ENCODE assay signal across 21 cellular contexts in the genomic region with DNA sequence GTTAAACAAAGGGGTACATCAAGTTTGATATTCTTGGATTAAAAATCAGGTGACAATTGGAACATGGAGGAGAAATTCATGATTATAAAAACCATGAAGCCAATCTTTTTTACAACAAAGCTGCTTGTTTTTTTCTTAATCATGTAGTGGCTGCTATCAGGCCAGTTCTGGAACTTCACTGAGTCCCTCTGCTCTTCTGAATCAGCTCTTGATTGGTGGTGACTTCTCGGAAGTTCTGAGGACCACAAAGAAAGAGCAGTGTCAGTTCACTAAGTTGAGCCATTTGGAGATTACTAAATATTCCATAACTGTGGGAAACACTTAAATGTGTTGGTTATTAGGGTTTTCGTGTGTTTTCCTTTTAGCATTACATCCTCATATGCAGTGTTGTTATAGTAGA. TPM values are rescaled to one million over a fixed set of nuclear protein-coding genes. Genes with fewer than 3 reads are reported as not detected.
A peak's percentile ranks its signal among the peaks of the same experiment; 100 is the strongest.
DNase-seq lines count a peak whose midpoint lies in the region; ATAC-seq and TF ChIP-seq lines count a peak whose summit lies in the region.
"Had no signal": no experiment of that assay in that cellular context is flagged by ENCODE, and none has a peak within 500 bp of the region (broad histone marks: within the 10 kb centered on the region; RNA-seq: fewer than 3 reads in every experiment).

No MANE protein-coding gene starts in this region.

- H4K91ac ChIP-seq in IMR-90 (ENCODE audit: insufficient read depth, low read depth, low read length), result no peak overlapping the region

- WGBS in IMR-90 (ENCODE audit: extremely low coverage in 2 of 2, insufficient read length in 1 of 2), 2 experiments, result no CpG with 5 or more reads among the region's 2 CpGs

- no TSS peak for BruUV-seq in IMR-90 (replicated peaks; lab: Mats Ljungman, UMichigan)

- H3K4me1 ChIP-seq in IMR-90 (ENCODE audit: control insufficient read depth, insufficient read depth, low read length), result no peaks in the 10 kb centered on the region
- H3K4me1 ChIP-seq: BE2C, SJSA1 had no signal

- H3K27ac Mint-ChIP-seq in activated T-cell treated with anti-CD3 and anti-CD28 coated beads, Interleukin-2, amount 50 U/mL, for 24 hours, result peak overlapping the region; percentile 81
- H3K27ac Mint-ChIP-seq in activated naive CD8-positive, alpha-beta T cell treated with anti-CD3 and anti-CD28 coated beads, Interleukin-2, amount 50 U/mL, for 24 hours, result peak overlapping the region; percentile 79
- H3K27ac Mint-ChIP-seq in neural crest cell (ENCODE audit: unreplicated experiment), result peak overlapping the region; percentile 5
- H3K27ac Mint-ChIP-seq: memory B cell had no signal

- H3K4me3 Mint-ChIP-seq in activated T-cell treated with anti-CD3 and anti-CD28 coated beads, Interleukin-2, amount 50 U/mL, for 24 hours, result no peak overlapping the region
- H3K4me3 Mint-ChIP-seq in activated naive CD8-positive, alpha-beta T cell treated with anti-CD3 and anti-CD28 coated beads, Interleukin-2, amount 50 U/mL, for 24 hours, result no peak overlapping the region
- H3K4me3 Mint-ChIP-seq in neural crest cell, result peak overlapping the region; percentile 23
- H3K4me3 Mint-ChIP-seq: memory B cell had no signal

- H3K4me2 ChIP-seq in IMR-90 (ENCODE audit: low read depth, low read length), result no peak overlapping the region
- H3K4me2 ChIP-seq: A549 had no signal

- POLR2A ChIA-PET in IMR-90 (lab: Charles Lee; ENCODE audit: unreplicated experiment), result no interaction called here

- no peak for TF ChIP-seq CTCF in IMR-90 (conservative IDR thresholded peaks at IDR 0.05; ENCODE audit: low read depth, low read length)
- no peak for TF ChIP-seq CTCF in neural crest cell (conservative IDR thresholded peaks at IDR 0.05)

- no peak overlapping the region for H2AK5ac ChIP-seq in IMR-90 (ENCODE audit: low read depth, low read length)

- peaks cover 35% of the 10 kb centered on the region for H3K36me3 ChIP-seq in IMR-90 (ENCODE audit: control insufficient read depth, insufficient read depth, low read length)

- H2BK120ac ChIP-seq in IMR-90 (ENCODE audit: low read depth, low read length), result no peak overlapping the region

- CTCF ChIA-PET in IMR-90 (lab: Yijun Ruan, JAX), result no interaction called here

- in situ Hi-C loops in IMR-90 (cut with MboI; ENCODE audit: low sequenced_read_pairs), result no loop called here

- no peak overlapping the region for H3K56ac ChIP-seq in IMR-90 (ENCODE audit: extremely low read depth, insufficient read depth, low read length)

- peaks cover 96% of the 10 kb centered on the region for H3K36me3 Mint-ChIP-seq in activated T-cell treated with anti-CD3 and anti-CD28 coated beads, Interleukin-2, amount 50 U/mL, for 24 hours (ENCODE audit: low read depth)
- peaks cover 79% of the 10 kb centered on the region for H3K36me3 Mint-ChIP-seq in activated naive CD8-positive, alpha-beta T cell treated with anti-CD3 and anti-CD28 coated beads, Interleukin-2, amount 50 U/mL, for 24 hours (ENCODE audit: low read depth)
- peaks cover 22% of the 10 kb centered on the region for H3K36me3 Mint-ChIP-seq in neural crest cell (ENCODE audit: low read depth)

- no peak overlapping the region for H3K4me3 ChIP-seq in IMR-90 (ENCODE audit: insufficient read depth, low read depth, low read length)
- H3K4me3 ChIP-seq: A549, SJSA1, upper lobe of right lung had no signal

- no peak overlapping the region for H4K5ac ChIP-seq in IMR-90 (ENCODE audit: low read depth, low read length)

- no peak overlapping the region for H2AK9ac ChIP-seq in IMR-90 (replicated peaks; ENCODE audit: low read depth, low read length, poor library complexity)

- TF ChIP-seq POLR2A in IMR-90 (IDR thresholded peaks at IDR 0.05; ENCODE audit: low read depth, low read length), result no peak

- no peak overlapping the region for H2BK20ac ChIP-seq in IMR-90 (ENCODE audit: low read depth, low read length)

- no peak for TF ChIP-seq RAD21 in IMR-90 (IDR thresholded peaks at IDR 0.05; ENCODE audit: low read length)

- dilution Hi-C loops in IMR-90 (cut with HindIII; ENCODE audit: low sequenced_read_pairs, unreplicated experiment), result no loop called here

- peaks cover 53% of the 10 kb centered on the region for H3K4me1 Mint-ChIP-seq in activated T-cell treated with anti-CD3 and anti-CD28 coated beads, Interleukin-2, amount 50 U/mL, for 24 hours (ENCODE audit: low read depth)
- peaks cover 54% of the 10 kb centered on the region for H3K4me1 Mint-ChIP-seq in activated naive CD8-positive, alpha-beta T cell treated with anti-CD3 and anti-CD28 coated beads, Interleukin-2, amount 50 U/mL, for 24 hours
- peaks cover 19% of the 10 kb centered on the region for H3K4me1 Mint-ChIP-seq in neural crest cell

- no peak for DNase-seq in activated T-cell treated with anti-CD3 and anti-CD28 coated beads, Interleukin-2, amount 50 U/mL, for 24 hours
- no peak for DNase-seq in activated T-cell treated with anti-CD3 and anti-CD28 coated beads, Interleukin-2, amount 50 U/mL, for 1 hour
- no peak for DNase-seq in IMR-90
- no peak for DNase-seq in activated naive CD8-positive, alpha-beta T cell treated with anti-CD3 and anti-CD28 coated beads, Interleukin-2, amount 50 U/mL, for 24 hours
- DNase-seq in neural crest cell (ENCODE audit: low read depth, low spot score), result no peak
- DNase-seq in NK-92 (lab: John Stamatoyannopoulos, UW; ENCODE audit: unreplicated experiment), result no peak
- DNase-seq in NCI-H345 (lab: John Stamatoyannopoulos, UW), result no peak
- DNase-seq: BE2C; glutamatergic neuron; GOT3; left cardiac atrium; NCI-H2081 treated with DMSO at 0.1 percent for 48 hours; NCI-H446; NK-92 treated with Interleukin-12 subunit alpha and Interleukin-12 subunit beta, amount 100 ng/mL, for 24 hours; occipital lobe; stimulated activated CD4-positive, alpha-beta T cell treated with anti-CD3 and anti-CD28 coated beads, Interleukin-12 subunit alpha, Interleukin-12 subunit beta, amount 100 ng/mL, for 4 hours; upper lobe of right lung had no signal

- ATAC-seq in IMR-90 (ENCODE audit: low read depth) (no peak), GM21619 (IDR thresholded peaks at IDR 0.05; ENCODE audit: unreplicated experiment) (no peak)
- ATAC-seq in activated naive CD8-positive, alpha-beta T cell treated with anti-CD3 and anti-CD28 coated beads, Interleukin-2, amount 50 U/mL, for 24 hours, result peak; percentile 44
- ATAC-seq: left cardiac atrium had no signal

- no peaks in the 10 kb centered on the region for H3K9me3 Mint-ChIP-seq in activated T-cell treated with anti-CD3 and anti-CD28 coated beads, Interleukin-2, amount 50 U/mL, for 24 hours
- no peaks in the 10 kb centered on the region for H3K9me3 Mint-ChIP-seq in activated naive CD8-positive, alpha-beta T cell treated with anti-CD3 and anti-CD28 coated beads, Interleukin-2, amount 50 U/mL, for 24 hours
- H3K9me3 Mint-ChIP-seq in neural crest cell, result no peaks in the 10 kb centered on the region
- H3K9me3 Mint-ChIP-seq: memory B cell had no signal

- H3K18ac ChIP-seq in IMR-90 (ENCODE audit: low read depth, low read length), result no peak overlapping the region

- no peak overlapping the region for H2BK15ac ChIP-seq in IMR-90 (ENCODE audit: low read depth, low read length)

- H3K27ac ChIP-seq in IMR-90 (ENCODE audit: insufficient read depth, low read length), result no peak overlapping the region
- H3K27ac ChIP-seq: A549, SJSA1, upper lobe of right lung had no signal

- no peak overlapping the region for H2BK5ac ChIP-seq in IMR-90 (ENCODE audit: low read depth, low read length, poor library complexity, severe bottlenecking)

- H3K27me3 ChIP-seq in IMR-90 (ENCODE audit: control insufficient read depth, insufficient read depth, low read length), result no peaks in the 10 kb centered on the region
- H3K27me3 ChIP-seq: BE2C, SJSA1, upper lobe of right lung had no signal

- no peak overlapping the region for H3K9ac ChIP-seq in IMR-90 (ENCODE audit: low read depth, low read length)

- H3K27me3 Mint-ChIP-seq in activated T-cell treated with anti-CD3 and anti-CD28 coated beads, Interleukin-2, amount 50 U/mL, for 24 hours, result no peaks in the 10 kb centered on the region
- H3K27me3 Mint-ChIP-seq in activated naive CD8-positive, alpha-beta T cell treated with anti-CD3 and anti-CD28 coated beads, Interleukin-2, amount 50 U/mL, for 24 hours, result no peaks in the 10 kb centered on the region
- no peaks in the 10 kb centered on the region for H3K27me3 Mint-ChIP-seq in neural crest cell (ENCODE audit: low read depth)
- H3K27me3 Mint-ChIP-seq: memory B cell had no signal

- H3K9me3 ChIP-seq in IMR-90 (ENCODE audit: control insufficient read depth, insufficient read depth, low read length), result no peaks in the 10 kb centered on the region
- H3K9me3 ChIP-seq: A549, BE2C, SJSA1, upper lobe of right lung had no signal

- H3K4ac ChIP-seq in IMR-90 (ENCODE audit: low read depth, low read length), result no peak overlapping the region

- H3K79me1 ChIP-seq in IMR-90 (ENCODE audit: low read depth in 1 of 2, low read length in 2 of 2), result peaks cover 15 to 52% of the 10 kb centered on the region in 2 experiments

- intact Hi-C loops in IMR-90 (cut with micrococcal nuclease), result no loop called here

- 0 out of 2 replicates have a peak overlapping the region, but pooled peaks have one; percentile 3 for H3K23ac ChIP-seq in IMR-90 (ENCODE audit: low read depth, low read length)

- no peak overlapping the region for H3K14ac ChIP-seq in IMR-90 (replicated peaks; ENCODE audit: low read depth, low read length)

- H3K9me1 ChIP-seq in IMR-90 (ENCODE audit: insufficient read depth, low read length), result no peaks in the 10 kb centered on the region; the same call in none of the 2 replicates

- no peak overlapping the region for H2AFZ ChIP-seq in IMR-90 (replicated peaks; ENCODE audit: low read length, poor library complexity)

- H4K20me1 ChIP-seq in IMR-90 (ENCODE audit: insufficient read depth, low read length), result peaks cover 73% of the 10 kb centered on the region

- no peak overlapping the region for H4K8ac ChIP-seq in IMR-90 (ENCODE audit: low read depth in 2 of 2, low read length in 2 of 2)

TF ChIP-seq in IMR-90, 13 proteins besides CTCF, POLR2A, EP300 and RAD21 (continues in another document):
- TF ChIP-seq RFX5 (IDR thresholded peaks at IDR 0.05; ENCODE audit: low read depth, low read length) (no peak), CEBPB (IDR thresholded peaks at IDR 0.05; ENCODE audit: low read depth, low read length) (no peak), CHD1 (IDR thresholded peaks at IDR 0.05; ENCODE audit: low read depth, low read length) (no peak), SMC3 (IDR thresholded peaks at IDR 0.05; ENCODE audit: low read depth, low read length) (no peak), MAZ (IDR thresholded peaks at IDR 0.05; ENCODE audit: borderline replicate concordance, low read depth, low read length) (no peak), MXI1 (IDR thresholded peaks at IDR 0.05; ENCODE audit: borderline replicate concordance, low read depth, low read length) (no peak)

RNA-seq across cellular contexts. Expression of a gene that starts 8.5 kb away (rescaled TPM):
- 671 and 1,144 TPM in 2 replicates for total RNA-seq in IMR-90 (2012; rRNA removed)
- polyA plus RNA-seq in IMR-90 (2012; rRNA removed), result 227 and 313 TPM in 2 replicates
- 54.7 and 79.0 TPM in 2 replicates for polyA plus RNA-seq in IMR-90 (2012; cell fraction: cytosol; rRNA removed)
- polyA plus RNA-seq in IMR-90 (2012; cell fraction: nucleus; rRNA removed; ENCODE audit: low replicate concordance), result 40.3 and 157 TPM in 2 replicates
- 514 and 527 TPM in 2 replicates for total RNA-seq in neural crest cell

RNA-seq across cellular contexts. Expression of a gene that starts 35.2 kb away (rescaled TPM):
- 10.4 and 10.6 TPM in 2 replicates for total RNA-seq in IMR-90 (2012; rRNA removed)
- 67.2 and 68.0 TPM in 2 replicates for polyA plus RNA-seq in IMR-90 (2012; rRNA removed)
- 18.8 and 35.8 TPM in 2 replicates for polyA plus RNA-seq in IMR-90 (2012; cell fraction: cytosol; rRNA removed)
- polyA plus RNA-seq in IMR-90 (2012; cell fraction: nucleus; rRNA removed; ENCODE audit: low replicate concordance), result 243 and 578 TPM in 2 replicates
- total RNA-seq in neural crest cell, result 14.2 and 22.8 TPM in 2 replicates

Comparison
In these comparisons a context has a peak if more than half of its experiments do, and no peak if none do; other contexts are left out.
1. H3K27ac Mint-ChIP-seq: peak in every context shown above with its lines; median percentile 81 in activated T-cell treated with anti-CD3 and anti-CD28 coated beads, Interleukin-2, amount 50 U/mL, for 24 hours; 79 in activated naive CD8-positive, alpha-beta T cell treated with anti-CD3 and anti-CD28 coated beads, Interleukin-2, amount 50 U/mL, for 24 hours; 5 in neural crest cell.